Comparison of ENCODE assay signal across 1 cellular context in the genomic region with DNA sequence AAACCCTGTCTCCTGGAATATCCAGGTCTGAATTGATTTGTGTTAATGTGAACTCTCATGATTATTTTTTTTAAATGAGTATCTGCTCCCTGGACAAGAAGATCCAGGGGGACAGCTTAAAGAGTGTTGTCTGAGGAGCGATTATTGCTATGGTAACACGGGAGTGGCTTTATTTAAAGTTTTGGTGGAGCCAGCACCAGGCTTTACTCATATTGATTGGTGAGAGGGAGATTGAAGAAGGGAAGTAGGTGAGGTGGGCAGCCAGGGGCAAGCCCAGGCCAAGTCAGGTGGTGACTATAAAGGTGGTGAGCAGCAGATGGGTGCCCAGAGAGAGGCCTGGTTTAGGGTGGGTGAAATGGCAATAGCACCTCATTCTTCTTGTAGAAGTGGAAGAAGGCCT.
TF ChIP-seq lines count a peak whose summit lies in the region.

No MANE protein-coding gene starts in this region.

TF ChIP-seq in A549, 52 proteins besides CTCF, POLR2A, EP300 and RAD21 (continued from another document):
- TF ChIP-seq FOSL2 (IDR thresholded peaks at IDR 0.05): no peak
- TF ChIP-seq FOSL2 (CRISPR knock-in tag; IDR thresholded peaks at IDR 0.05): no peak
- TF ChIP-seq ZFP36 (IDR thresholded peaks at IDR 0.05; ENCODE audit: borderline replicate concordance, partially characterized antibody): no peak
- TF ChIP-seq, protein P1, sequence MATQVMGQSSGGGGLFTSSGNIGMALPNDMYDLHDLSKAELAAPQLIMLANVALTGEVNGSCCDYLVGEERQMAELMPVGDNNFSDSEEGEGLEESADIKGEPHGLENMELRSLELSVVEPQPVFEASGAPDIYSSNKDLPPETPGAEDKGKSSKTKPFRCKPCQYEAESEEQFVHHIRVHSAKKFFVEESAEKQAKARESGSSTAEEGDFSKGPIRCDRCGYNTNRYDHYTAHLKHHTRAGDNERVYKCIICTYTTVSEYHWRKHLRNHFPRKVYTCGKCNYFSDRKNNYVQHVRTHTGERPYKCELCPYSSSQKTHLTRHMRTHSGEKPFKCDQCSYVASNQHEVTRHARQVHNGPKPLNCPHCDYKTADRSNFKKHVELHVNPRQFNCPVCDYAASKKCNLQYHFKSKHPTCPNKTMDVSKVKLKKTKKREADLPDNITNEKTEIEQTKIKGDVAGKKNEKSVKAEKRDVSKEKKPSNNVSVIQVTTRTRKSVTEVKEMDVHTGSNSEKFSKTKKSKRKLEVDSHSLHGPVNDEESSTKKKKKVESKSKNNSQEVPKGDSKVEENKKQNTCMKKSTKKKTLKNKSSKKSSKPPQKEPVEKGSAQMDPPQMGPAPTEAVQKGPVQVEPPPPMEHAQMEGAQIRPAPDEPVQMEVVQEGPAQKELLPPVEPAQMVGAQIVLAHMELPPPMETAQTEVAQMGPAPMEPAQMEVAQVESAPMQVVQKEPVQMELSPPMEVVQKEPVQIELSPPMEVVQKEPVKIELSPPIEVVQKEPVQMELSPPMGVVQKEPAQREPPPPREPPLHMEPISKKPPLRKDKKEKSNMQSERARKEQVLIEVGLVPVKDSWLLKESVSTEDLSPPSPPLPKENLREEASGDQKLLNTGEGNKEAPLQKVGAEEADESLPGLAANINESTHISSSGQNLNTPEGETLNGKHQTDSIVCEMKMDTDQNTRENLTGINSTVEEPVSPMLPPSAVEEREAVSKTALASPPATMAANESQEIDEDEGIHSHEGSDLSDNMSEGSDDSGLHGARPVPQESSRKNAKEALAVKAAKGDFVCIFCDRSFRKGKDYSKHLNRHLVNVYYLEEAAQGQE (IDR thresholded peaks at IDR 0.05): no peak
TF ChIP-seq in A549: peak in this region for 0.
